8 cellular contexts compared by ENCODE assay signal in genomic region chr10:97849491-97850402, GRCh38. TPM values are rescaled to one million over a fixed set of nuclear protein-coding genes. Genes with fewer than 3 reads are reported as not detected.
DNase-seq lines count a peak whose midpoint lies in the region; ATAC-seq and TF ChIP-seq lines count a peak whose summit lies in the region.

GOLGA7B (plus strand) TSS chr10:97849843; CDS start chr10:97850304, 461 bp downstream.

- H3K27ac Mint-ChIP-seq in CD8-positive, alpha-beta T cell = peak within 1 kb of the TSS; percentile 84
- H3K27ac Mint-ChIP-seq in GM23338 (no peak within 1 kb of the TSS), osteocyte (ENCODE audit: unreplicated experiment) (no peak within 1 kb of the TSS)

- H3F3A ChIP-seq in GM23338 (replicated peaks; ENCODE audit: low read depth) = no peaks in the 10 kb centered on the region

- peak; percentile 84 for ATAC-seq in CD8-positive, alpha-beta T cell
- peak; percentile 94 for ATAC-seq in GM23338
- peak; percentile 74 for ATAC-seq in foreskin keratinocyte
- ATAC-seq in upper lobe of right lung = peak; percentile 84
- no peak for ATAC-seq in GM21526 (IDR thresholded peaks at IDR 0.05; ENCODE audit: low FRiP score, unreplicated experiment)

- H3K36me3 Mint-ChIP-seq in CD8-positive, alpha-beta T cell = peaks cover 3% of the 10 kb centered on the region
- no peaks in the 10 kb centered on the region for H3K36me3 Mint-ChIP-seq in GM23338 (ENCODE audit: low read depth)
- H3K36me3 Mint-ChIP-seq in osteocyte (ENCODE audit: unreplicated experiment) = no peaks in the 10 kb centered on the region

- H3K4me1 ChIP-seq in CD8-positive, alpha-beta T cell (ENCODE audit: insufficient read depth, low read length) = peaks cover 31% of the 10 kb centered on the region
- H3K4me1 ChIP-seq in GM23338 (ENCODE audit: insufficient read depth) (peaks cover 3% of the 10 kb centered on the region; the same call in 1 of the 2 replicates), OCI-LY3 (ENCODE audit: low read length) (no peaks in the 10 kb centered on the region), foreskin keratinocyte (peaks cover 14% of the 10 kb centered on the region), upper lobe of right lung (peaks cover 5% of the 10 kb centered on the region)

- H3K9me3 Mint-ChIP-seq in CD8-positive, alpha-beta T cell = no peaks in the 10 kb centered on the region
- H3K9me3 Mint-ChIP-seq in GM23338 (no peaks in the 10 kb centered on the region), osteocyte (ENCODE audit: unreplicated experiment) (no peaks in the 10 kb centered on the region)

- CTCF ChIA-PET in CD8-positive, alpha-beta T cell (lab: Charles Lee) = interaction anchor here (0.7 to 8.4 kb wide), 6 partner anchors 16 to 150 kb away, joined by 3 to 45 read pairs (median 6); no protein-coding TSS in a partner anchor

- H3K27me3 Mint-ChIP-seq in CD8-positive, alpha-beta T cell (ENCODE audit: low read depth) = no peaks in the 10 kb centered on the region
- H3K27me3 Mint-ChIP-seq in GM23338 (ENCODE audit: insufficient read depth, low read depth, poor library complexity) (peaks cover 28% of the 10 kb centered on the region), osteocyte (ENCODE audit: unreplicated experiment) (peaks cover 22% of the 10 kb centered on the region)

- H4K20me1 ChIP-seq in GM23338 (replicated peaks; ENCODE audit: insufficient read depth) (no peaks in the 10 kb centered on the region), OCI-LY3 (ENCODE audit: insufficient read depth, low read length) (no peaks in the 10 kb centered on the region)

- POLR2A ChIA-PET in CD8-positive, alpha-beta T cell (lab: Charles Lee) = interaction anchor here (0.6 to 2.1 kb wide), 9 partner anchors 10 to 163 kb away, joined by 3 to 7 read pairs (median 4); partner anchors contain the start of gene SFRP5

- peak within 1 kb of the TSS; percentile 86 for H3K4me2 ChIP-seq in GM23338
- peak within 1 kb of the TSS; percentile 70 for H3K4me2 ChIP-seq in OCI-LY3 (ENCODE audit: low read length)

- no peak for TF ChIP-seq CTCF in CD8-positive, alpha-beta T cell (IDR thresholded peaks at IDR 0.05)
- no peak for TF ChIP-seq CTCF in GM23338 (conservative IDR thresholded peaks at IDR 0.05; ENCODE audit: low read depth in 2 of 2)
- no peak for TF ChIP-seq CTCF in OCI-LY3 (IDR thresholded peaks at IDR 0.05; ENCODE audit: low read depth, low read length)
- TF ChIP-seq CTCF in foreskin keratinocyte (conservative IDR thresholded peaks at IDR 0.05) = no peak
- TF ChIP-seq CTCF in osteocyte (IDR thresholded peaks at IDR 0.05) = no peak
- no peak for TF ChIP-seq CTCF in upper lobe of right lung (IDR thresholded peaks at IDR 0.05)

- DNase-seq in CD8-positive, alpha-beta T cell = peak; percentile 23 to 80 (median 59)
- DNase-seq in GM23338 (ENCODE audit: low spot score) (peak; percentile 89), foreskin keratinocyte (no peak), osteocyte (ENCODE audit: extremely low spot score, unreplicated experiment) (no peak), upper lobe of right lung (peak; percentile 79)
- DNase-seq in activated T-helper 1 cell treated with anti-CD3 and anti-CD28 coated beads, Interleukin-2, amount 50 U/mL, for 16 hours (ENCODE audit: low read depth in 1 of 2, low spot score in 1 of 2) = peak; percentile 30 to 38

- peak within 1 kb of the TSS; percentile 84 for H3K4me3 Mint-ChIP-seq in CD8-positive, alpha-beta T cell
- H3K4me3 Mint-ChIP-seq in GM23338 (peak within 1 kb of the TSS; percentile 83), osteocyte (ENCODE audit: unreplicated experiment) (peak within 1 kb of the TSS; percentile 62)

- no peaks in the 10 kb centered on the region for H3K36me3 ChIP-seq in CD8-positive, alpha-beta T cell (ENCODE audit: insufficient read depth, low read length)
- no peaks in the 10 kb centered on the region for H3K36me3 ChIP-seq in GM23338 (ENCODE audit: insufficient read depth)
- no peaks in the 10 kb centered on the region for H3K36me3 ChIP-seq in OCI-LY3 (replicated peaks; ENCODE audit: low read depth, low read length)
- no peaks in the 10 kb centered on the region for H3K36me3 ChIP-seq in upper lobe of right lung

- intact Hi-C loops in CD8-positive, alpha-beta T cell (cut with DNase I, micrococcal nuclease) = loop anchor here (1.0 to 5.0 kb wide), 6 partner anchors 17 to 162 kb away; partner anchors contain the start of genes AVPI1 (in 2 of the 2) and ZFYVE27 (in 2 of the 2)
- intact Hi-C loops in upper lobe of right lung (cut with DNase I) = no loop called here

- peak within 1 kb of the TSS; percentile 87 for H3K4me3 ChIP-seq in CD8-positive, alpha-beta T cell (ENCODE audit: low read depth, low read length)
- H3K4me3 ChIP-seq in GM23338 (peak within 1 kb of the TSS; percentile 70), OCI-LY3 (ENCODE audit: low read length) (peak within 1 kb of the TSS; percentile 84), upper lobe of right lung (peak within 1 kb of the TSS; percentile 54)

- peak within 1 kb of the TSS; percentile 22 for H3K27ac ChIP-seq in CD8-positive, alpha-beta T cell (ENCODE audit: low read depth, low read length)
- H3K27ac ChIP-seq in GM23338 (ENCODE audit: low read depth) = no peak within 1 kb of the TSS
- no peak within 1 kb of the TSS for H3K27ac ChIP-seq in OCI-LY3 (ENCODE audit: low read length)
- no peak within 1 kb of the TSS for H3K27ac ChIP-seq in foreskin keratinocyte
- no peak within 1 kb of the TSS for H3K27ac ChIP-seq in upper lobe of right lung

- no peaks in the 10 kb centered on the region for H3K27me3 ChIP-seq in CD8-positive, alpha-beta T cell (ENCODE audit: insufficient read depth, low read length)
- H3K27me3 ChIP-seq in GM23338 (ENCODE audit: insufficient read depth) = peaks cover 31% of the 10 kb centered on the region
- H3K27me3 ChIP-seq in OCI-LY3 (ENCODE audit: low read depth, low read length) = no peaks in the 10 kb centered on the region
- peaks cover 2% of the 10 kb centered on the region for H3K27me3 ChIP-seq in foreskin keratinocyte
- peaks cover 16% of the 10 kb centered on the region for H3K27me3 ChIP-seq in upper lobe of right lung

- peaks cover 38% of the 10 kb centered on the region for H3K4me1 Mint-ChIP-seq in CD8-positive, alpha-beta T cell (ENCODE audit: low read depth)
- peaks cover 10% of the 10 kb centered on the region for H3K4me1 Mint-ChIP-seq in GM23338
- peaks cover 18% of the 10 kb centered on the region for H3K4me1 Mint-ChIP-seq in osteocyte (ENCODE audit: unreplicated experiment)

- H2AFZ ChIP-seq in GM23338 (peak within 1 kb of the TSS; percentile 82), OCI-LY3 (ENCODE audit: low read depth, low read length) (peak within 1 kb of the TSS; percentile 81)

- H3K79me2 ChIP-seq in GM23338 (replicated peaks; ENCODE audit: insufficient read depth) (no peaks in the 10 kb centered on the region), OCI-LY3 (ENCODE audit: low read length) (no peaks in the 10 kb centered on the region)

- H3K9me3 ChIP-seq in CD8-positive, alpha-beta T cell (ENCODE audit: low read length) = no peaks in the 10 kb centered on the region
- H3K9me3 ChIP-seq in OCI-LY3 (ENCODE audit: insufficient read depth, low read length) (no peaks in the 10 kb centered on the region), upper lobe of right lung (no peaks in the 10 kb centered on the region)

- peak within 1 kb of the TSS; percentile 38 for H3K9ac ChIP-seq in OCI-LY3 (ENCODE audit: low read length)

- H3K9me2 ChIP-seq in GM23338 (ENCODE audit: insufficient read depth) = no peaks in the 10 kb centered on the region

TF ChIP-seq in GM23338, 12 proteins besides CTCF, POLR2A, EP300 and RAD21:
- TF ChIP-seq NANOG (IDR thresholded peaks at IDR 0.05; ENCODE audit: borderline replicate concordance) = no peak
- TF ChIP-seq ZNF114 (CRISPR knock-in tag; IDR thresholded peaks at IDR 0.05) = no peak
- no peak for TF ChIP-seq POLR2AphosphoS5 (IDR thresholded peaks at IDR 0.05; ENCODE audit: low read depth)
- TF ChIP-seq JUNB (IDR thresholded peaks at IDR 0.05; ENCODE audit: unreplicated experiment) = no peak
- TF ChIP-seq CREB1 (CRISPR knock-in tag; IDR thresholded peaks at IDR 0.05; ENCODE audit: low read depth) = no peak
- peak; percentile 78 for TF ChIP-seq REST (IDR thresholded peaks at IDR 0.05; ENCODE audit: unreplicated experiment)
- TF ChIP-seq ZNF331 (CRISPR knock-in tag; IDR thresholded peaks at IDR 0.05; ENCODE audit: low read depth) = no peak

RNA-seq across cellular contexts. Expression of gene GOLGA7B, which starts in this region (rescaled TPM):
- total RNA-seq in CD8-positive, alpha-beta T cell = 1 to 10 TPM; 3.5 to 5.1 TPM
- 0.14 and 0.16 TPM in 2 replicates for total RNA-seq in GM23338 (2014; rRNA removed; shearing (Covaris generic))
- polyA plus RNA-seq in GM23338 (2016; fragmentation: Nextera tagmentation; extraction: Ambion mirVana) (0.15 TPM in 1 of 2 replicates, not detected in the other), foreskin keratinocyte (0.66 and 0.90 TPM in 2 replicates)
- total RNA-seq in foreskin keratinocyte (0.63 and 0.68 TPM in 2 replicates), osteocyte (0.05 TPM in 1 of 2 replicates, not detected in the other), upper lobe of right lung (0.98 TPM)

Comparison
In these comparisons a context has a peak if more than half of its experiments do, and no peak if none do; other contexts are left out.
1. Peak in DNase-seq, ATAC-seq, H3K4me3 ChIP-seq and H3K4me2 ChIP-seq in GM23338; RNA of the gene not detected or under 1 TPM.
2. Peak in ATAC-seq in foreskin keratinocyte; RNA of the gene not detected or under 1 TPM.
3. Peak in DNase-seq, ATAC-seq and H3K4me3 ChIP-seq in upper lobe of right lung; RNA of the gene not detected or under 1 TPM.
4. DNase-seq: peak in CD8-positive, alpha-beta T cell (7 of 7) and activated T-helper 1 cell treated with anti-CD3 and anti-CD28 coated beads, Interleukin-2, amount 50 U/mL, for 16 hours (2 of 2); none in foreskin keratinocyte (0 of 2) and osteocyte (single experiment).
5. Peak in every context shown above with its lines, with median percentiles within 50 percentile points of each other: H3K4me3 ChIP-seq and H3K4me3 Mint-ChIP-seq.